Comparison of ENCODE assay signal across 8 cellular contexts in the genomic region with DNA sequence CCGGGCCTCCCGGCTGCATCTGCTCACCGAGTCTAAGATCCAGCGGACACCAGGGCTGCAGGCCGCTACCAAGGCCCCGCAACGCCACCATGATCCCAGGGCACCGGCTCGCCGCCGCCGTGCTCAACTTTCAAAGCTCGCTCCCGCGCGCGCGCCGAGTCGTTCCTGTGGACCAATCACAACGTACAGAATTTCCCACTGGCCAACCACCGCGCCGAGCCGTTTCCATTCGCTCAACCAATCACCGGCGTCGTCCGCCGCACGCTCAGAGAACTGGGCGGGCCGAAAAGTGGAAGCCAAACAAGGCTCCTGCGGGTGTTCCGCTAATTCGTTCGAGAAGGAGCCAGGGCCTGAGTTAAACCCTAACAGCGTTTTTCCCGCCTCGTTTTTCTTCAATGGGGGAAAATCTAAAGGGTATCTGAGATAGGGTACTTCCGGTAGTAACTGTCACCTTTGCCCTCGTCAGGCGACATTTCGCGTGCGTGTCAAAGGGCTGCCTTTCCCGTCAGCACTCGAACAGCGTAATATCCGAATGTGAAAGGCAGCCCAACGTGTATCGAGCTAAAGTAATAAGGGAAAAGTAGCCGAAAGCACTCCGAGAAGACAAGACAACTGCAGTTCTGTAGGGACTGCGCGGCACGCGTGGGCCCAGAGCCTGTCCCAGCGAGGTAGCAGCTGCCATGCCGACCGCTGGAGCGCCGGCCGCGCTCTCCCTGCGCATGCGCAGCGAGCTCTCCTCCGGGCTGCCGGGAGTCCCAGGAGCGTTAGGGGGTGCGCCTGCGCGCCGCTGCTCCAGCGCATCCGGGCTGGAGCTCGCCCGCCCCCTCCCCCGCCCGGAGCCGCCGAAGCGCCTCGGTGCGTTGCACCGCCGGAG. TPM values are rescaled to one million over a fixed set of nuclear protein-coding genes. Genes with fewer than 3 reads are reported as not detected.
DNase-seq lines count a peak whose midpoint lies in the region; ATAC-seq, FAIRE-seq and TF ChIP-seq lines count a peak whose summit lies in the region.

A gene with protein sequence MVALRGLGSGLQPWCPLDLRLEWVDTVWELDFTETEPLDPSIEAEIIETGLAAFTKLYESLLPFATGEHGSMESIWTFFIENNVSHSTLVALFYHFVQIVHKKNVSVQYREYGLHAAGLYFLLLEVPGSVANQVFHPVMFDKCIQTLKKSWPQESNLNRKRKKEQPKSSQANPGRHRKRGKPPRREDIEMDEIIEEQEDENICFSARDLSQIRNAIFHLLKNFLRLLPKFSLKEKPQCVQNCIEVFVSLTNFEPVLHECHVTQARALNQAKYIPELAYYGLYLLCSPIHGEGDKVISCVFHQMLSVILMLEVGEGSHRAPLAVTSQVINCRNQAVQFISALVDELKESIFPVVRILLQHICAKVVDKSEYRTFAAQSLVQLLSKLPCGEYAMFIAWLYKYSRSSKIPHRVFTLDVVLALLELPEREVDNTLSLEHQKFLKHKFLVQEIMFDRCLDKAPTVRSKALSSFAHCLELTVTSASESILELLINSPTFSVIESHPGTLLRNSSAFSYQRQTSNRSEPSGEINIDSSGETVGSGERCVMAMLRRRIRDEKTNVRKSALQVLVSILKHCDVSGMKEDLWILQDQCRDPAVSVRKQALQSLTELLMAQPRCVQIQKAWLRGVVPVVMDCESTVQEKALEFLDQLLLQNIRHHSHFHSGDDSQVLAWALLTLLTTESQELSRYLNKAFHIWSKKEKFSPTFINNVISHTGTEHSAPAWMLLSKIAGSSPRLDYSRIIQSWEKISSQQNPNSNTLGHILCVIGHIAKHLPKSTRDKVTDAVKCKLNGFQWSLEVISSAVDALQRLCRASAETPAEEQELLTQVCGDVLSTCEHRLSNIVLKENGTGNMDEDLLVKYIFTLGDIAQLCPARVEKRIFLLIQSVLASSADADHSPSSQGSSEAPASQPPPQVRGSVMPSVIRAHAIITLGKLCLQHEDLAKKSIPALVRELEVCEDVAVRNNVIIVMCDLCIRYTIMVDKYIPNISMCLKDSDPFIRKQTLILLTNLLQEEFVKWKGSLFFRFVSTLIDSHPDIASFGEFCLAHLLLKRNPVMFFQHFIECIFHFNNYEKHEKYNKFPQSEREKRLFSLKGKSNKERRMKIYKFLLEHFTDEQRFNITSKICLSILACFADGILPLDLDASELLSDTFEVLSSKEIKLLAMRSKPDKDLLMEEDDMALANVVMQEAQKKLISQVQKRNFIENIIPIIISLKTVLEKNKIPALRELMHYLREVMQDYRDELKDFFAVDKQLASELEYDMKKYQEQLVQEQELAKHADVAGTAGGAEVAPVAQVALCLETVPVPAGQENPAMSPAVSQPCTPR (N-terminal part only) (minus strand): TSS at position 132 of the 874 bp plus-strand sequence. CDS start 41 bp downstream, at position 91.
A gene (plus strand): TSS at position 836 of the 874 bp plus-strand sequence. CDS start 452 bp downstream, outside the sequence.

- H3K27ac ChIP-seq in KOPT-K1 (ENCODE audit: low read depth, low read length, poor library complexity, severe bottlenecking) (peak within 1 kb of the TSS; percentile 82), esophagus muscularis mucosa (replicated peaks in 1 of 4) (peak within 1 kb of the TSS; percentile 84 to 95 (median 89))

- peaks cover 36 to 53% (median 41%) of the 10 kb centered on the region in 4 donors for H3K4me1 ChIP-seq in esophagus muscularis mucosa

- no peaks in the 10 kb centered on the region for H3K27me3 ChIP-seq in esophagus muscularis mucosa

- peaks cover 11 to 22% of the 10 kb centered on the region in 2 donors for H3K36me3 Mint-ChIP-seq in activated T-cell treated with anti-CD3 and anti-CD28 coated beads, Interleukin-2, amount 50 U/mL, for 72 hours (ENCODE audit: insufficient read depth in 2 of 2)

- H3K4me3 ChIP-seq in esophagus muscularis mucosa = peak within 1 kb of the TSS; percentile 75 to 89 (median 88)

- intact Hi-C loops in esophagus muscularis mucosa (cut with DNase I) = loop anchor here (2.0 to 10.0 kb wide), 2 partner anchors 29 to 111 kb away; a partner anchor contains a TSS

- no peaks in the 10 kb centered on the region for H3K27me3 Mint-ChIP-seq in activated T-cell treated with anti-CD3 and anti-CD28 coated beads, Interleukin-2, amount 50 U/mL, for 72 hours (ENCODE audit: low read depth)

- H3K9me3 Mint-ChIP-seq in activated T-cell treated with anti-CD3 and anti-CD28 coated beads, Interleukin-2, amount 50 U/mL, for 72 hours = no peaks in the 10 kb centered on the region

- ATAC-seq in GM21786 (IDR thresholded peaks at IDR 0.05; ENCODE audit: unreplicated experiment) = peak; percentile 75
- peak; percentile 81 to 83 for ATAC-seq in activated T-cell treated with anti-CD3 and anti-CD28 coated beads, Interleukin-2, amount 50 U/mL, for 72 hours (replicated peaks in 1 of 2)

- peak; percentile 57 for FAIRE-seq in RCC 7860 (lab: Jason Lieb, UNC)

- peaks cover 72% of the 10 kb centered on the region for H3K4me1 Mint-ChIP-seq in activated T-cell treated with anti-CD3 and anti-CD28 coated beads, Interleukin-2, amount 50 U/mL, for 72 hours (ENCODE audit: low read depth)

- no peak for TF ChIP-seq CTCF in esophagus muscularis mucosa (IDR thresholded peaks at IDR 0.05)

- TF ChIP-seq POLR2A in esophagus muscularis mucosa (IDR thresholded peaks at IDR 0.05; ENCODE audit: low read depth) = peak; percentile 97

- DNase-seq in DMS79 (lab: John Stamatoyannopoulos, UW) (peak; percentile 96), RCC 7860 (ENCODE audit: low spot score) (peak; percentile 80), esophagus muscularis mucosa (ENCODE audit: extremely low spot score) (peak; percentile 100), myocyte (ENCODE audit: low read depth) (peak; percentile 98)
- DNase-seq in activated T-cell treated with anti-CD3 and anti-CD28 coated beads, Interleukin-2, amount 50 U/mL, for 72 hours = peak; percentile 96 to 97
- peak; percentile 91 to 95 for DNase-seq in stimulated activated CD8-positive, alpha-beta memory T cell treated with anti-CD3 and anti-CD28 coated beads, Interleukin-7, amount 100 ng/mL, for 48 hours (ENCODE audit: extremely low read depth in 1 of 2, low read depth in 1 of 2)

- H3K9me3 ChIP-seq in KOPT-K1 (ENCODE audit: insufficient read depth, low read length, poor library complexity, severe bottlenecking) (no peaks in the 10 kb centered on the region), esophagus muscularis mucosa (no peaks in the 10 kb centered on the region)

- TF ChIP-seq EP300 in esophagus muscularis mucosa (IDR thresholded peaks at IDR 0.05) = peak; percentile 9

- H3K27ac Mint-ChIP-seq in activated T-cell treated with anti-CD3 and anti-CD28 coated beads, Interleukin-2, amount 50 U/mL, for 72 hours = peak within 1 kb of the TSS; percentile 99

- H3K36me3 ChIP-seq in KOPT-K1 (ENCODE audit: insufficient read depth, low read length) (peaks cover 35% of the 10 kb centered on the region), esophagus muscularis mucosa (peaks cover 0 to 14% (median 7%) of the 10 kb centered on the region in 4 donors)

- H3K4me3 Mint-ChIP-seq in activated T-cell treated with anti-CD3 and anti-CD28 coated beads, Interleukin-2, amount 50 U/mL, for 72 hours = peak within 1 kb of the TSS; percentile 98 to 100

- WGBS in esophagus muscularis mucosa = 0% methylated on average over 22 of the region's 89 CpGs

RNA-seq across cellular contexts. Expression of the first gene that starts in this region (rescaled TPM):
- 10 to 100 TPM; 65.8 to 75.6 TPM for total RNA-seq in activated T-cell treated with anti-CD3 and anti-CD28 coated beads, Interleukin-2, amount 50 U/mL, for 72 hours
- total RNA-seq in esophagus muscularis mucosa (1 to 10 TPM; 6.2 to 9.6 (median 8.8) TPM), myocyte (13.9 and 14.0 TPM in 2 replicates)
- 13.1 TPM for polyA plus RNA-seq in myocyte (2012)

RNA-seq across cellular contexts. Expression of the second gene that starts in this region (rescaled TPM):
- 10 to 100 TPM; 42.6 to 48.7 TPM for total RNA-seq in activated T-cell treated with anti-CD3 and anti-CD28 coated beads, Interleukin-2, amount 50 U/mL, for 72 hours
- total RNA-seq in esophagus muscularis mucosa (10 to 100 TPM; 30.2 to 50.2 (median 41.7) TPM), myocyte (40.5 and 42.5 TPM in 2 replicates)
- polyA plus RNA-seq in myocyte (2012) = 52.8 TPM

Comparison
In these comparisons a context has a peak if more than half of its experiments do, and no peak if none do; other contexts are left out.
1. Peak in every context shown above with its lines: DNase-seq, ATAC-seq, H3K4me3 ChIP-seq and H3K27ac ChIP-seq.